In the genomic region with DNA sequence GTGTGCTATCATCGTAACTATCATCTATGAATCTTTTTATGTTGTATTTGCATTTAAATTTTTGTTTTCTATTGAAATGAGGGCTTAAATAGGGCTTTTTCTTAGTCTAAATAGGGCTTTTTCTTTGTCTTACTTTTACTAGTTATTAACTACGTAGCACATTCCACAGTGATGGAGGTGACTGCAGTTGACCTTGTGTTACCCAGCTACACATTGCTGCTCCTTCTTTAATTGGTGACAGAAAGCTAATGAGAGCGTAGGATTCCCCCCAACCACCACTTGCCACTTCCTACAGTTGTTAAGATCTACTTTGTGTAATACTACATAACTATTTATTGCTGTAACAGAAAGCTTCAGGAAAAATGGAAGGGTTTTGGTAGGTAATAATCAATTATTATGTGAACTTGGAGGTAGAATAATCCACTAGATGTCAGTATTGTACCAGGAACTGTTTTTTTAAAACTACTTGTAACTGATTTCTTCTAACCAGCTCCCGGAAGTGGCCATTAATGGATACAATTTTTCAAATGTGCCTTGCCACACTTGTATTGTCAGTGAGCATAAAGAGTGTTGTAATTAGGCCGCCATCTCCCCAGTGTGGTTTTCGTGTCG, we compare ENCODE assay signal across 8 cellular contexts. TPM values are rescaled to one million over a fixed set of nuclear protein-coding genes. Genes with fewer than 3 reads are reported as not detected.
DNase-seq lines count a peak whose midpoint lies in the region; ATAC-seq, FAIRE-seq and TF ChIP-seq lines count a peak whose summit lies in the region.

No MANE protein-coding gene starts in this region.

- peak; percentile 18 for FAIRE-seq in A549 (lab: Jason Lieb, UNC)

- DNase-seq in A549 (ENCODE audit: low read depth in 1 of 2, low spot score in 1 of 2), result peak; percentile 40 to 50
- DNase-seq in GM13977 (ENCODE audit: low spot score), result peak; percentile 23
- DNase-seq in KBM-7, result peak; percentile 46
- DNase-seq in PC-3, result peak; percentile 79
- peak; percentile 64 for DNase-seq in fibroblast of gingiva (ENCODE audit: low read depth)
- DNase-seq in renal cortical epithelial cell (ENCODE audit: low read depth), result peak; percentile 77
- no peak for DNase-seq in posterior vena cava (ENCODE audit: low spot score)

- WGBS in A549 (ENCODE audit: missing lambda C conversion rate), result 62% methylated on average over 7 of the region's 7 CpGs

- H4K20me1 ChIP-seq in PC-3 (ENCODE audit: low read length), result 0 out of 2 replicates have a peak, but pooled peaks cover 3% of the 10 kb centered on the region

- H2AFZ ChIP-seq in PC-3 (ENCODE audit: low read length), result no peak overlapping the region

- CTCF ChIA-PET in A549 (lab: Yijun Ruan, JAX), result interaction anchor here (0.6 to 3.3 kb wide), 18 partner anchors 9 to 1320 kb away, joined by 3 to 19 read pairs (median 5); a partner anchor contains a TSS
- CTCF ChIA-PET in PC-3 (lab: Charles Lee), result interaction anchor here (0.6 to 1.2 kb wide), 2 partner anchors 17 to 125 kb away, joined by 3 to 7 read pairs; no protein-coding TSS in a partner anchor

- H3K9me3 ChIP-seq in A549 (no peaks in the 10 kb centered on the region), PC-3 (ENCODE audit: low read length) (no peaks in the 10 kb centered on the region)

- TF ChIP-seq CTCF in A549 (IDR thresholded peaks at IDR 0.05), result peak; percentile 66
- peak; percentile 30 for TF ChIP-seq CTCF in GM13977 (IDR thresholded peaks at IDR 0.05; ENCODE audit: extremely low read depth, insufficient read depth, missing control alignments)
- peak; percentile 90 for TF ChIP-seq CTCF in PC-3 (conservative IDR thresholded peaks at IDR 0.05; ENCODE audit: low read depth, low read length)

- H3K9ac ChIP-seq in PC-3 (ENCODE audit: low read length), result no peak overlapping the region

- H3K27ac ChIP-seq in A549, result peak overlapping the region; percentile 30 to 42; a peak in 2 of 6 replicates
- no peak overlapping the region for H3K27ac ChIP-seq in PC-3 (ENCODE audit: low read length)

- POLR2A ChIA-PET in A549 (lab: Yijun Ruan, JAX), result interaction anchor here (0.9 kb wide), 1 partner anchor 17 kb away, joined by 3 read pairs; no protein-coding TSS in a partner anchor
- POLR2A ChIA-PET in PC-3 (lab: Charles Lee; ENCODE audit: unreplicated experiment), result no interaction called here

- H3K4me3 ChIP-seq in A549 (no peak overlapping the region), PC-3 (ENCODE audit: low read length) (no peak overlapping the region)

- H3K9me2 ChIP-seq in PC-3 (replicated peaks; ENCODE audit: low read length), result no peaks in the 10 kb centered on the region

- H3F3A ChIP-seq in PC-3 (ENCODE audit: low read length, unreplicated experiment), result no peaks in the 10 kb centered on the region

- ATAC-seq in A549, result peak; percentile 66 to 77; a peak in 4 of 6 replicates
- peak; percentile 31; the same call in 1 of the 2 replicates for ATAC-seq in PC-3
- ATAC-seq in GM18498 (IDR thresholded peaks at IDR 0.05; ENCODE audit: unreplicated experiment), result no peak

- TF ChIP-seq POLR2A in A549 (IDR thresholded peaks at IDR 0.05; ENCODE audit: low read length), result no peak

- no TSS peak for BruUV-seq in PC-3 (replicated peaks; lab: Mats Ljungman, UMichigan)

- peak; percentile 46 to 69 for TF ChIP-seq RAD21 in A549 (conservative IDR thresholded peaks at IDR 0.05 in 1 of 2, IDR thresholded peaks at IDR 0.05 in 1 of 2)

- H3K79me2 ChIP-seq in PC-3 (ENCODE audit: low read length), result no peaks in the 10 kb centered on the region

- H3K36me3 ChIP-seq in PC-3 (ENCODE audit: low read depth, low read length), result peaks cover 68% of the 10 kb centered on the region

- H3K4me2 ChIP-seq in A549, result 0 out of 3 replicates have a peak overlapping the region, but pooled peaks have one; percentile 27
- no peak overlapping the region for H3K4me2 ChIP-seq in PC-3 (ENCODE audit: low read length)

- intact Hi-C loops in PC-3 (cut with micrococcal nuclease) (no loop called here), posterior vena cava (cut with DNase I) (no loop called here)

- H3K4me1 ChIP-seq in A549, result peaks cover 3% of the 10 kb centered on the region; the same call in 1 of the 3 replicates
- no peaks in the 10 kb centered on the region for H3K4me1 ChIP-seq in PC-3 (ENCODE audit: insufficient read depth, low read length)

- TF ChIP-seq EP300 in A549 (IDR thresholded peaks at IDR 0.05), result no peak

- H3K27me3 ChIP-seq in PC-3 (ENCODE audit: low read length), result no peaks in the 10 kb centered on the region

- in situ Hi-C loops in GM13977 (cut with MboI; ENCODE audit: low pct_unique_long_range_greater_than_20kb, low sequenced_read_pairs, unreplicated experiment) (no loop called here), KBM-7 (cut with MboI; ENCODE audit: low pct_unique_long_range_greater_than_20kb, low sequenced_read_pairs) (no loop called here)

TF ChIP-seq in A549, 52 proteins besides CTCF, POLR2A, EP300 and RAD21:
- TF ChIP-seq NR3C1 (IDR thresholded peaks at IDR 0.05) (no peak), RFX5 (IDR thresholded peaks at IDR 0.05) (no peak), SMC3 (IDR thresholded peaks at IDR 0.05) (peak; percentile 44; the same call in 2 of the 3 replicates)

RNA-seq across cellular contexts. Expression of a gene that starts 18.0 kb away (rescaled TPM):
- polyA plus RNA-seq in A549 (2011; rRNA removed) (86.3 and 110 TPM in 2 replicates), A549 (2017; fragmentation: RNase III; extraction: RNeasy Plus Mini Kit Qiagen cat#74134 plus additional on column Dnase treatment) (40.0 to 47.5 TPM (median 44.1 TPM) in 3 replicates)
- 36.4 and 42.8 TPM in 2 replicates for polyA plus RNA-seq in A549 (2012; cell fraction: cytosol; rRNA removed)
- polyA plus RNA-seq in A549 (2012; cell fraction: nucleus; rRNA removed), result 29.7 and 44.5 TPM in 2 replicates
- 116 and 140 TPM in 2 replicates for polyA minus RNA-seq in A549 (2011; rRNA and poly(A)+ RNA removed)
- total RNA-seq in PC-3 (2014; rRNA removed) (64.9 and 68.3 TPM in 2 replicates), renal cortical epithelial cell (38.7 and 46.7 TPM in 2 replicates), posterior vena cava (10 to 100 TPM; 41.2 to 43.0 TPM)

RNA-seq across cellular contexts. Expression of a gene that starts 18.1 kb away (rescaled TPM):
- polyA plus RNA-seq in A549 (2011; rRNA removed) (17.2 and 24.8 TPM in 2 replicates), A549 (2017; fragmentation: RNase III; extraction: RNeasy Plus Mini Kit Qiagen cat#74134 plus additional on column Dnase treatment) (19.5 to 20.4 TPM (median 19.5 TPM) in 3 replicates)
- 6.9 and 7.3 TPM in 2 replicates for polyA plus RNA-seq in A549 (2012; cell fraction: cytosol; rRNA removed)
- 4.2 and 5.5 TPM in 2 replicates for polyA plus RNA-seq in A549 (2012; cell fraction: nucleus; rRNA removed)
- polyA minus RNA-seq in A549 (2011; rRNA and poly(A)+ RNA removed), result 6.8 and 7.7 TPM in 2 replicates
- total RNA-seq in PC-3 (2014; rRNA removed) (9.2 and 16.5 TPM in 2 replicates), renal cortical epithelial cell (14.8 and 19.6 TPM in 2 replicates), posterior vena cava (1 to 10 TPM; 5.7 to 7.6 TPM)

RNA-seq across cellular contexts. Expression of a gene that starts 36.0 kb away (rescaled TPM):
- 0.25 and 0.36 TPM in 2 replicates for polyA plus RNA-seq in A549 (2011; rRNA removed)
- polyA plus RNA-seq in A549 (2012; cell fraction: cytosol; rRNA removed), result 0.21 and 0.41 TPM in 2 replicates
- 0.16 and 0.29 TPM in 2 replicates for polyA plus RNA-seq in A549 (2012; cell fraction: nucleus; rRNA removed)
- 0.17 to 0.28 TPM (median 0.28 TPM) in 3 replicates for polyA plus RNA-seq in A549 (2017; fragmentation: RNase III; extraction: RNeasy Plus Mini Kit Qiagen cat#74134 plus additional on column Dnase treatment)
- polyA minus RNA-seq in A549 (2011; rRNA and poly(A)+ RNA removed), result 0.33 TPM in 1 of 2 replicates, not detected in the other
- 0.58 TPM in 1 of 2 replicates, not detected in the other for total RNA-seq in PC-3 (2014; rRNA removed)
- total RNA-seq in renal cortical epithelial cell, result 0.55 TPM in 1 of 2 replicates, not detected in the other
- under 1 TPM in 1 of 2 donors, not detected in 1; 0.14 TPM for total RNA-seq in posterior vena cava

Comparison
In these comparisons a context has a peak if more than half of its experiments do, and no peak if none do; other contexts are left out.
1. CTCF ChIP-seq: peak in every context shown above with its lines; median percentile 90 in PC-3; 66 in A549; 30 in GM13977.